Comparison of ENCODE assay signal across 8 cellular contexts in genomic region chr2:241702405-241703127, GRCh38. TPM values are rescaled to one million over a fixed set of nuclear protein-coding genes. Genes with fewer than 3 reads are reported as not detected.
DNase-seq lines count a peak whose midpoint lies in the region; ATAC-seq lines count a peak whose summit lies in the region.

No MANE protein-coding gene starts in this region.

- no peaks in the 10 kb centered on the region for H3K9me3 ChIP-seq in CD4-positive, CD25-positive, alpha-beta regulatory T cell (ENCODE audit: control insufficient read depth in 2 of 2, low read length in 2 of 2)

- H2BK120ac ChIP-seq in mesendoderm (ENCODE audit: low read depth, low read length): no peak overlapping the region

- peaks cover 16% of the 10 kb centered on the region for H3K4me1 ChIP-seq in CD4-positive, CD25-positive, alpha-beta regulatory T cell (ENCODE audit: control insufficient read depth, insufficient read depth, low read length, poor library complexity, severe bottlenecking)
- peaks cover 4% of the 10 kb centered on the region for H3K4me1 ChIP-seq in mesendoderm (ENCODE audit: control insufficient read depth, low read depth, low read length)

- H3K36me3 ChIP-seq in CD4-positive, CD25-positive, alpha-beta regulatory T cell (ENCODE audit: control insufficient read depth, insufficient read depth, low read length): peaks cover 25% of the 10 kb centered on the region
- H3K36me3 ChIP-seq in mesendoderm (ENCODE audit: control insufficient read depth, insufficient read depth, low read length): peaks cover 9% of the 10 kb centered on the region

- H3K4ac ChIP-seq in mesendoderm (ENCODE audit: low read depth, low read length): no peak overlapping the region

- CTCF ChIA-PET in activated CD4-positive, alpha-beta memory T cell treated with anti-CD3 and anti-CD28 coated beads, Interleukin-2, amount 10 ng/mL, durations not matched to agents 7 days and 5 days (lab: Charles Lee): interaction anchor here (1.0 to 5.9 kb wide), 13 partner anchors 10 to 624 kb away, joined by 3 to 54 read pairs (median 4); partner anchors contain the start of genes D2HGDH, DTYMK, HDLBP and SEPTIN2

- no peak overlapping the region for H4K5ac ChIP-seq in mesendoderm (ENCODE audit: low read length)

- H3K4me2 ChIP-seq in mesendoderm (ENCODE audit: low read length): peak overlapping the region; percentile 72

- DNase-seq in CD4-positive, CD25-positive, alpha-beta regulatory T cell: peak; percentile 82 to 92 (median 87)
- DNase-seq in NCI-H526 treated with DMSO at 0.1 percent for 48 hours (lab: John Stamatoyannopoulos, UW) (peak; percentile 80), mesendoderm (peak; percentile 93)
- DNase-seq in activated CD4-positive, alpha-beta memory T cell treated with anti-CD3 and anti-CD28 coated beads, Interleukin-2, amount 10 ng/mL, durations not matched to agents 7 days and 5 days: peak; percentile 85
- DNase-seq in effector CD4-positive, alpha-beta T cell: peak; percentile 85
- DNase-seq in stimulated activated CD8-positive, alpha-beta memory T cell treated with anti-CD3 and anti-CD28 coated beads, Interleukin-15, amount 100 ng/mL, for 24 hours (ENCODE audit: low read depth): peak; percentile 61

- peaks cover 15% of the 10 kb centered on the region for H3K79me2 ChIP-seq in mesendoderm (ENCODE audit: control insufficient read depth, insufficient read depth, low read length)

- POLR2A ChIA-PET in activated CD4-positive, alpha-beta memory T cell treated with anti-CD3 and anti-CD28 coated beads, Interleukin-2, amount 10 ng/mL, durations not matched to agents 7 days and 5 days (lab: Charles Lee): interaction anchor here (1.0 to 7.6 kb wide), 20 partner anchors 10 to 389 kb away, joined by 3 to 141 read pairs (median 9); partner anchors contain the start of genes D2HGDH, DTYMK, HDLBP and PDCD1

- H3K79me1 ChIP-seq in mesendoderm (ENCODE audit: low read length): peaks cover 13% of the 10 kb centered on the region

- H3K27ac Mint-ChIP-seq in CD4-positive, CD25-positive, alpha-beta regulatory T cell: peak overlapping the region; percentile 5 to 86 (median 83)
- H3K27ac Mint-ChIP-seq in activated CD4-positive, alpha-beta memory T cell treated with anti-CD3 and anti-CD28 coated beads, Interleukin-2, amount 10 ng/mL, durations not matched to agents 7 days and 5 days: peak overlapping the region; percentile 38

- H3K9ac ChIP-seq in mesendoderm (ENCODE audit: low read length): peak overlapping the region; percentile 84

- no peak overlapping the region for H2AK5ac ChIP-seq in mesendoderm (ENCODE audit: low read length)

- H3K9me3 Mint-ChIP-seq in CD4-positive, CD25-positive, alpha-beta regulatory T cell: peaks cover 0 to 2% (median 0%) of the 10 kb centered on the region in 7 donors
- H3K9me3 Mint-ChIP-seq in activated CD4-positive, alpha-beta memory T cell treated with anti-CD3 and anti-CD28 coated beads, Interleukin-2, amount 10 ng/mL, durations not matched to agents 7 days and 5 days: peaks cover 6% of the 10 kb centered on the region

- H3K27me3 Mint-ChIP-seq in CD4-positive, CD25-positive, alpha-beta regulatory T cell: peaks cover 4% of the 10 kb centered on the region
- H3K27me3 Mint-ChIP-seq in activated CD4-positive, alpha-beta memory T cell treated with anti-CD3 and anti-CD28 coated beads, Interleukin-2, amount 10 ng/mL, durations not matched to agents 7 days and 5 days: no peaks in the 10 kb centered on the region

- H3K36me3 Mint-ChIP-seq in CD4-positive, CD25-positive, alpha-beta regulatory T cell: peaks cover 16% of the 10 kb centered on the region
- peaks cover 29% of the 10 kb centered on the region for H3K36me3 Mint-ChIP-seq in activated CD4-positive, alpha-beta memory T cell treated with anti-CD3 and anti-CD28 coated beads, Interleukin-2, amount 10 ng/mL, durations not matched to agents 7 days and 5 days (ENCODE audit: low read depth)

- peak; percentile 68 to 69 for ATAC-seq in CD4-positive, CD25-positive, alpha-beta regulatory T cell (ENCODE audit: low read depth in 2 of 2)
- ATAC-seq in GM19351 (IDR thresholded peaks at IDR 0.05; ENCODE audit: unreplicated experiment) (peak; percentile 66), HG03460 (IDR thresholded peaks at IDR 0.05; ENCODE audit: unreplicated experiment) (peak; percentile 63)

- H3K56ac ChIP-seq in mesendoderm (ENCODE audit: low read length): peak overlapping the region; percentile 90

- no peak overlapping the region for H2BK5ac ChIP-seq in mesendoderm (ENCODE audit: low read length)

- no peaks in the 10 kb centered on the region for H3K27me3 ChIP-seq in CD4-positive, CD25-positive, alpha-beta regulatory T cell (ENCODE audit: control insufficient read depth, insufficient read depth, low read length)
- H3K27me3 ChIP-seq in mesendoderm (ENCODE audit: insufficient read depth, low read length, poor library complexity): no peaks in the 10 kb centered on the region

- WGBS in mesendoderm (ENCODE audit: extremely low coverage, insufficient coverage, low lambda C conversion rate): no CpG with 5 or more reads among the region's 62 CpGs

- peak overlapping the region; percentile 76 for H3K27ac ChIP-seq in CD4-positive, CD25-positive, alpha-beta regulatory T cell (ENCODE audit: insufficient read depth, low read length, poor library complexity, severe bottlenecking)
- peak overlapping the region; percentile 36 for H3K27ac ChIP-seq in mesendoderm (ENCODE audit: low read depth, low read length)

- no peak overlapping the region for H3K18ac ChIP-seq in mesendoderm (ENCODE audit: low read length)

- no peak overlapping the region for H4K8ac ChIP-seq in mesendoderm (ENCODE audit: low read depth, low read length)

- H3K4me3 Mint-ChIP-seq in CD4-positive, CD25-positive, alpha-beta regulatory T cell: peak overlapping the region; percentile 84 to 95 (median 90)
- peak overlapping the region; percentile 76 for H3K4me3 Mint-ChIP-seq in activated CD4-positive, alpha-beta memory T cell treated with anti-CD3 and anti-CD28 coated beads, Interleukin-2, amount 10 ng/mL, durations not matched to agents 7 days and 5 days

- H3K4me1 Mint-ChIP-seq in CD4-positive, CD25-positive, alpha-beta regulatory T cell: peaks cover 0 to 30% (median 16%) of the 10 kb centered on the region in 4 donors
- H3K4me1 Mint-ChIP-seq in activated CD4-positive, alpha-beta memory T cell treated with anti-CD3 and anti-CD28 coated beads, Interleukin-2, amount 10 ng/mL, durations not matched to agents 7 days and 5 days: peaks cover 27% of the 10 kb centered on the region

- peak overlapping the region; percentile 57 for H3K4me3 ChIP-seq in CD4-positive, CD25-positive, alpha-beta regulatory T cell (ENCODE audit: low read depth, low read length)
- peak overlapping the region; percentile 71 for H3K4me3 ChIP-seq in mesendoderm (ENCODE audit: low read length)

- H2BK15ac ChIP-seq in mesendoderm (replicated peaks; ENCODE audit: low read depth): no peak overlapping the region

- H3K23ac ChIP-seq in mesendoderm (ENCODE audit: low read length): peak overlapping the region; percentile 66

RNA-seq across cellular contexts. Expression of gene ING5, which starts 0.7 kb away (rescaled TPM):
- total RNA-seq in CD4-positive, CD25-positive, alpha-beta regulatory T cell: 64.8 TPM
- polyA plus RNA-seq in CD4-positive, CD25-positive, alpha-beta regulatory T cell: 10 to 100 TPM; 16.7 to 27.3 (median 19.1) TPM
- 10 to 100 TPM; 26.4 to 27.4 TPM for total RNA-seq in activated CD4-positive, alpha-beta memory T cell treated with anti-CD3 and anti-CD28 coated beads, Interleukin-2, amount 10 ng/mL, durations not matched to agents 7 days and 5 days
- 27.1 TPM for polyA plus RNA-seq in mesendoderm (2013, experiment 1 of 2)
- polyA plus RNA-seq in mesendoderm (2013, experiment 2 of 2): 26.3 TPM

RNA-seq across cellular contexts. Expression of gene DTYMK, which starts 16.0 kb away (rescaled TPM):
- total RNA-seq in CD4-positive, CD25-positive, alpha-beta regulatory T cell: 13.1 TPM
- polyA plus RNA-seq in CD4-positive, CD25-positive, alpha-beta regulatory T cell: 10 to 100 TPM; 32.2 to 45.6 (median 39.9) TPM
- 10 to 100 TPM; 54.8 to 57.7 TPM for total RNA-seq in activated CD4-positive, alpha-beta memory T cell treated with anti-CD3 and anti-CD28 coated beads, Interleukin-2, amount 10 ng/mL, durations not matched to agents 7 days and 5 days
- polyA plus RNA-seq in mesendoderm (2013, experiment 1 of 2): 58.2 TPM
- 58.3 TPM for polyA plus RNA-seq in mesendoderm (2013, experiment 2 of 2)

RNA-seq across cellular contexts. Expression of gene D2HGDH, which starts 31.9 kb away (rescaled TPM):
- total RNA-seq in CD4-positive, CD25-positive, alpha-beta regulatory T cell: 38.4 TPM
- polyA plus RNA-seq in CD4-positive, CD25-positive, alpha-beta regulatory T cell: 1 to 10 TPM in 3 of 4 donors, under 1 TPM in 1; 0.73 to 3.7 (median 3.0) TPM
- total RNA-seq in activated CD4-positive, alpha-beta memory T cell treated with anti-CD3 and anti-CD28 coated beads, Interleukin-2, amount 10 ng/mL, durations not matched to agents 7 days and 5 days: 10 to 100 TPM; 24.6 to 25.0 TPM
- polyA plus RNA-seq in mesendoderm (2013, experiment 1 of 2): 1.6 TPM
- 1.9 TPM for polyA plus RNA-seq in mesendoderm (2013, experiment 2 of 2)

Comparison
In these comparisons a context has a peak if more than half of its experiments do, and no peak if none do; other contexts are left out.
1. Peak in every context shown above with its lines: DNase-seq, ATAC-seq, H3K4me3 ChIP-seq and H3K27ac ChIP-seq.